In the genomic region with DNA sequence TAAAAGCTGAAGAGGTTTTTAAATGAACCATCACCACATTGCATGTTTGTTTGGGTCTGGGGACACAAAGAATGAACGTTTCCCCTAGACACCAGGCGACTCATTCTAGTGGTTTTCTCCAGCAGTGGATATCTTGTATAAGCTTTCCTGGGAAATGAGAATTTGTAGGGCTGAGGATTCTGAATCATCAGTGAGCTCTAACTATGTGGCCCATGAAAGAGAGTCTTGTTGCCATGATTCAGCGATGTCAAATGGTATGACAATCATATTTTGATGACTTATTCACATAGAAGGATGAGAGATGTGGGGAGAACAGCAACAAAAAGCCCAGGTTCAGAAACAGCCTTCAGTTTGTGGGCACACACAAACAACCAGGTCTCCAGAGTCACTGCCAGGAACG, we compare ENCODE assay signal across 16 cellular contexts. TPM values are rescaled to one million over a fixed set of nuclear protein-coding genes. Genes with fewer than 3 reads are reported as not detected.
DNase-seq lines count a peak whose midpoint lies in the region; ATAC-seq and TF ChIP-seq lines count a peak whose summit lies in the region.
"Had no signal": no experiment of that assay in that cellular context is flagged by ENCODE, and none has a peak within 500 bp of the region (broad histone marks: within the 10 kb centered on the region; RNA-seq: fewer than 3 reads in every experiment).

No MANE protein-coding gene starts in this region.

- TF ChIP-seq CTCF in RWPE1 (conservative IDR thresholded peaks at IDR 0.05; ENCODE audit: low read depth) (no peak), epithelial cell of esophagus (IDR thresholded peaks at IDR 0.05; ENCODE audit: insufficient read depth, low read depth, low read length, missing control alignments) (no peak)

- ATAC-seq in HG03025 (IDR thresholded peaks at IDR 0.05; ENCODE audit: low FRiP score, unreplicated experiment) (no peak), HG03280 (IDR thresholded peaks at IDR 0.05; ENCODE audit: unreplicated experiment) (no peak)
- ATAC-seq: activated naive CD8-positive, alpha-beta T cell treated with anti-CD3 and anti-CD28 coated beads, Interleukin-2, amount 50 U/mL, for 24 hours; left lung; WTC11 had no signal

- no peak overlapping the region for H3K4me3 ChIP-seq in epithelial cell of esophagus (ENCODE audit: low read length)
- H3K4me3 ChIP-seq: left lung, skin epidermis, thoracic aorta had no signal

- no peak overlapping the region for H3K27ac ChIP-seq in RWPE1
- H3K27ac ChIP-seq: KMS-11, left lung, thoracic aorta had no signal

- POLR2A ChIA-PET in RWPE1 (lab: Yijun Ruan, JAX; ENCODE audit: low non-redundant PET) = no interaction called here

- CTCF ChIA-PET in RWPE1 (lab: Yijun Ruan, JAX) = interaction anchor here (0.5 kb wide), 1 partner anchor 1808 kb away, joined by 3 read pairs; no protein-coding TSS in a partner anchor

- DNase-seq in GM04504 (ENCODE audit: low read depth) = peak; percentile 63
- peak; percentile 52 for DNase-seq in RWPE1 (ENCODE audit: low spot score)
- DNase-seq in epithelial cell of esophagus (ENCODE audit: low read depth) = peak; percentile 81
- peak; percentile 96 for DNase-seq in renal cortical epithelial cell (ENCODE audit: low read depth)
- no peak for DNase-seq in midbrain (lab: John Stamatoyannopoulos, UW)
- no peak for DNase-seq in NCI-H446 treated with DMSO at 0.1 percent for 48 hours (lab: John Stamatoyannopoulos, UW)
- DNase-seq: activated CD8-positive, alpha-beta memory T cell treated with anti-CD3 and anti-CD28 coated beads, Interleukin-2, amount 50 U/mL, for 48 hours; activated naive CD8-positive, alpha-beta T cell treated with anti-CD3 and anti-CD28 coated beads, Interleukin-2, amount 50 U/mL, for 24 hours; left lung; NCI-H1930 had no signal

RNA-seq across cellular contexts. Expression of a gene that starts 13.1 kb away (rescaled TPM):
- 0.17 and 0.50 TPM in 2 replicates for total RNA-seq in renal cortical epithelial cell
- total RNA-seq: WTC11 had no signal

Comparison
In these comparisons a context has a peak if more than half of its experiments do, and no peak if none do; other contexts are left out.
1. DNase-seq: peak in GM04504 (single experiment), RWPE1 (single experiment), epithelial cell of esophagus (single experiment) and renal cortical epithelial cell (single experiment); none in midbrain (single experiment) and NCI-H446 treated with DMSO at 0.1 percent for 48 hours (single experiment).